ENCODE assay signal across 8 cellular contexts in the genomic region with DNA sequence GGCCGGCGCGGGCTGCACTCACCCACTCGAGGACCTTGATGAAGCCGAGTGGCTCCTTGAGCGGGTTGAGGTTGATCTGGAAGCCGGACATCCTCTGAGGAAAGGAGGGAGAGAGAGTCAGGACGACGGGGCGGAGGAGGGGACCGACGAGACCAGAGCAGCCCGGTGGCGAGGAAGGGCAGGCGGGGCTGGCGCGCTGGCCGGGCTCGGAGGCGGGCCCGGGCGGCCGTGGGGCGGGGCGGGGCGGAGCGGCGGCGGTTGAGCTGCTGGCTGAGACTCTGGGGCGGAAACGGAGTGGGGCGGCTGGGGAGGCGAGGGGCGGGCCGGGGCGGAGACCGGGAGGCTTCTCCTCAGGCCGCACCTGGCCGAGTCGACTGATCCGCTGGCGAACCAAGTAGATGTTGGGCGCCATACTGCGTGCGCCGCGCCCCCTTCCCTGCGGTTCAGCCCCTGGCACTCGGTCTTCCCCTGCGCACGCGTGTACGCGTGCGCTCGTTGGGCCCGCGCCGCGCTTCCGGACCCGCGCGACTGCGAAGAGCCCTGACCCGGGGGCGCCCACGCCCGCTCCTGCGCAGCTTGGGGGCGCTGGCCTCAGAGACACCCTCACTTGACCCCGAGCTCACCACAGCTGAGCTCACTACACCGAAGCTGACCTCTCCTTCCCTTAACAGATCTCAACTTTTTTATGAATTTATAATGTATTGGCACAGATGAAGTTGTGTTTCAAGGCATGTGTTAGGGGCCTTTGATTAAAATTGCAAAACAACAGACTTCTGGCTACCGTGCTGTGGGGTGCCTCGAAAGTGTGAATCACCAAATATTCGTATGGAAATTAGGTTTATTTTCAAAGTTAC. TPM values are rescaled to one million over a fixed set of nuclear protein-coding genes. Genes with fewer than 3 reads are reported as not detected.
DNase-seq lines count a peak whose midpoint lies in the region; ATAC-seq and TF ChIP-seq lines count a peak whose summit lies in the region.

TSS of gene SYPL1 (minus strand) at position 195 of the 854 bp plus-strand sequence. CDS start at position 91, 104 bp downstream.

- H3K27ac ChIP-seq in Panc1 (ENCODE audit: low read length): peak within 1 kb of the TSS; percentile 96
- peak within 1 kb of the TSS; percentile 97 to 99 (median 98) for H3K27ac ChIP-seq in esophagus squamous epithelium

- ATAC-seq in GM21619 (IDR thresholded peaks at IDR 0.05; ENCODE audit: unreplicated experiment) (peak; percentile 80), Panc1 (peak; percentile 96), naive B cell (ENCODE audit: low read depth in 2 of 2) (peak; percentile 82)
- peak; percentile 92 for ATAC-seq in stimulated activated memory B cell treated with anti-CD40 and anti-IgM and Interleukin-4, amounts not matched to agents 10 μg/mL and 1 μg/mL and 100 μg/mL, for 72 hours

- H3K36me3 ChIP-seq in Panc1 (ENCODE audit: control insufficient read depth, insufficient read depth, low read length) (no peaks in the 10 kb centered on the region), esophagus squamous epithelium (no peaks in the 10 kb centered on the region)

- CTCF ChIA-PET in Panc1 (lab: Charles Lee): interaction anchor here (0.6 kb wide), 1 partner anchor 9 kb away, joined by 6 read pairs; no protein-coding TSS in a partner anchor

- peak within 1 kb of the TSS; percentile 94 to 99 (median 98) for H3K27ac Mint-ChIP-seq in naive B cell
- peak within 1 kb of the TSS; percentile 98 for H3K27ac Mint-ChIP-seq in stimulated activated memory B cell treated with anti-CD40 and anti-IgM and Interleukin-4, amounts not matched to agents 10 μg/mL and 1 μg/mL and 100 μg/mL, for 72 hours

- DNase-seq in DMS53 (lab: John Stamatoyannopoulos, UW) (peak; percentile 99), Panc1 (ENCODE audit: low read depth, low spot score) (peak; percentile 60), esophagus squamous epithelium (lab: John Stamatoyannopoulos, UW) (peak; percentile 70), naive B cell (peak; percentile 93)
- DNase-seq in Jurkat, Clone E6-1 (ENCODE audit: low read depth, low spot score): peak; percentile 94
- peak; percentile 91 to 95 for DNase-seq in activated T-cell treated with anti-CD3 and anti-CD28 coated beads, Interleukin-2, amount 50 U/mL, for 48 hours

- peak within 1 kb of the TSS; percentile 80 for H3K4me3 ChIP-seq in Jurkat, Clone E6-1 (ENCODE audit: low read length)
- H3K4me3 ChIP-seq in Panc1 (ENCODE audit: low read depth in 2 of 2, low read length in 2 of 2) (peak within 1 kb of the TSS; percentile 84 to 86), esophagus squamous epithelium (peak within 1 kb of the TSS; percentile 69 to 79 (median 78))

- peak within 1 kb of the TSS; percentile 79 to 98 (median 94) for H3K4me3 Mint-ChIP-seq in naive B cell
- H3K4me3 Mint-ChIP-seq in stimulated activated memory B cell treated with anti-CD40 and anti-IgM and Interleukin-4, amounts not matched to agents 10 μg/mL and 1 μg/mL and 100 μg/mL, for 72 hours: peak within 1 kb of the TSS; percentile 91

- TF ChIP-seq CTCF in Panc1 (IDR thresholded peaks at IDR 0.05) (peak; percentile 26; the same call in 1 of the 2 replicates), esophagus squamous epithelium (IDR thresholded peaks at IDR 0.05) (peak in 2 of 6 experiments; percentile 15 to 42)

- peaks cover 21% of the 10 kb centered on the region for H3K4me1 ChIP-seq in Panc1 (ENCODE audit: control insufficient read depth, insufficient read depth, low read length)
- H3K4me1 ChIP-seq in esophagus squamous epithelium: peaks cover 15 to 48% (median 24%) of the 10 kb centered on the region in 3 donors

- in situ Hi-C loops in Panc1 (cut with HindIII; ENCODE audit: low pct_unique_long_range_greater_than_20kb, low sequenced_read_pairs): no loop called here

- H3K9me3 ChIP-seq in Panc1 (ENCODE audit: control insufficient read depth, insufficient read depth, low read depth, low read length) (no peaks in the 10 kb centered on the region), esophagus squamous epithelium (no peaks in the 10 kb centered on the region)

- H3K36me3 Mint-ChIP-seq in naive B cell: no peaks in the 10 kb centered on the region
- peaks cover 6% of the 10 kb centered on the region for H3K36me3 Mint-ChIP-seq in stimulated activated memory B cell treated with anti-CD40 and anti-IgM and Interleukin-4, amounts not matched to agents 10 μg/mL and 1 μg/mL and 100 μg/mL, for 72 hours

- H3K27me3 Mint-ChIP-seq in naive B cell: no peaks in the 10 kb centered on the region
- H3K27me3 Mint-ChIP-seq in stimulated activated memory B cell treated with anti-CD40 and anti-IgM and Interleukin-4, amounts not matched to agents 10 μg/mL and 1 μg/mL and 100 μg/mL, for 72 hours: no peaks in the 10 kb centered on the region

- H3K4me1 Mint-ChIP-seq in naive B cell: peaks cover 57 to 74% (median 72%) of the 10 kb centered on the region in 3 donors
- peaks cover 59% of the 10 kb centered on the region for H3K4me1 Mint-ChIP-seq in stimulated activated memory B cell treated with anti-CD40 and anti-IgM and Interleukin-4, amounts not matched to agents 10 μg/mL and 1 μg/mL and 100 μg/mL, for 72 hours

- no TSS peak for BruUV-seq in Panc1 (replicated peaks; lab: Mats Ljungman, UMichigan)

- POLR2A ChIA-PET in Panc1 (lab: Charles Lee): interaction anchor here (0.6 to 1.0 kb wide), 2 partner anchors 10 to 12 kb away, joined by 3 read pairs; no protein-coding TSS in a partner anchor

- TF ChIP-seq POLR2A in esophagus squamous epithelium (IDR thresholded peaks at IDR 0.05): peak in 2 of 4 donors; percentile 37 to 70

- H3K27me3 ChIP-seq in Panc1 (ENCODE audit: control insufficient read depth, insufficient read depth, low read length): no peaks in the 10 kb centered on the region
- H3K27me3 ChIP-seq in esophagus squamous epithelium: no peaks in the 10 kb centered on the region

- intact Hi-C loops in Panc1 (cut with micrococcal nuclease; ENCODE audit: unreplicated experiment): no loop called here
- intact Hi-C loops in esophagus squamous epithelium (cut with DNase I): loop anchor here (10.0 kb wide), 1 partner anchor 48 kb away; no protein-coding TSS in a partner anchor

- WGBS in esophagus squamous epithelium, 2 donors: 1 to 2% methylated on average over 19 to 37 of the region's 76 CpGs

- no peaks in the 10 kb centered on the region for H3K9me3 Mint-ChIP-seq in naive B cell
- no peaks in the 10 kb centered on the region for H3K9me3 Mint-ChIP-seq in stimulated activated memory B cell treated with anti-CD40 and anti-IgM and Interleukin-4, amounts not matched to agents 10 μg/mL and 1 μg/mL and 100 μg/mL, for 72 hours

RNA-seq across cellular contexts. Expression of gene SYPL1, which starts in this region (rescaled TPM):
- polyA plus RNA-seq in Jurkat, Clone E6-1 (2012; ENCODE audit: insufficient read depth, insufficient read length): 94.2 TPM
- total RNA-seq in Panc1 (2021; ENCODE audit: unreplicated experiment) (98.3 TPM), esophagus squamous epithelium (100 to 1,000 TPM; 105 to 170 (median 148) TPM)
- 59.7 TPM for polyA plus RNA-seq in Panc1 (2012; ENCODE audit: insufficient read length)
- polyA plus RNA-seq in naive B cell (ENCODE audit: low read depth in 6 of 6): 100 to 1,000 TPM; 234 to 353 (median 246) TPM

Comparison
In these comparisons a context has a peak if more than half of its experiments do, and no peak if none do; other contexts are left out.
1. Peak in every context shown above with its lines: DNase-seq, ATAC-seq, H3K4me3 ChIP-seq and H3K27ac ChIP-seq.